In genomic region chr10:26696786-26697162, GRCh38 we compare ENCODE assay signal across 8 cellular contexts. TPM values are rescaled to one million over a fixed set of nuclear protein-coding genes. Genes with fewer than 3 reads are reported as not detected.
A peak's percentile ranks its signal among the peaks of the same experiment; 100 is the strongest.
DNase-seq lines count a peak whose midpoint lies in the region; TF ChIP-seq lines count a peak whose summit lies in the region.

No MANE protein-coding gene starts in this region.

- peaks cover 0 to 14% of the 10 kb centered on the region in 2 donors for H3K36me3 Mint-ChIP-seq in CD14-positive monocyte

- in situ Hi-C loops in GM13976 (cut with MboI; ENCODE audit: low sequenced_read_pairs, unreplicated experiment) = loop anchor here (25.0 kb wide), 1 partner anchor 359 kb away; no protein-coding TSS in a partner anchor

- no peaks in the 10 kb centered on the region for H3K27me3 Mint-ChIP-seq in CD14-positive monocyte (ENCODE audit: low read depth in 3 of 3)

- H3K4me3 ChIP-seq in HFF-Myc (replicated peaks; ENCODE audit: low read depth, low read length) (peak overlapping the region; percentile 95), WI38 (ENCODE audit: low read depth, low read length) (peak overlapping the region; percentile 88), iPS-11a (ENCODE audit: low read depth, low read length) (peak overlapping the region; percentile 85), stomach smooth muscle (ENCODE audit: low read length in 2 of 2) (peak overlapping the region; percentile 96 to 98)

- intact Hi-C loops in CD14-positive monocyte (cut with micrococcal nuclease) = loop anchor here (10.0 kb wide), 2 partner anchors 92 to 168 kb away; partner anchors contain the start of gene ABI1 (in 2 of the 2)

- peak overlapping the region; percentile 70 to 84 for H3K9ac ChIP-seq in stomach smooth muscle (ENCODE audit: low read length in 2 of 2)

- no peak for TF ChIP-seq CTCF in CD14-positive monocyte (IDR thresholded peaks at IDR 0.05)
- no peak for TF ChIP-seq CTCF in HFF-Myc (IDR thresholded peaks at IDR 0.05; ENCODE audit: low read depth, low read length, missing control alignments)
- no peak for TF ChIP-seq CTCF in WI38 (IDR thresholded peaks at IDR 0.05; ENCODE audit: low read depth, low read length)
- TF ChIP-seq CTCF in GM13976 (IDR thresholded peaks at IDR 0.05; ENCODE audit: borderline replicate concordance, control extremely low read depth, extremely low read depth, insufficient read depth, missing control alignments) = no peak

- peaks cover 0 to 2% (median 0%) of the 10 kb centered on the region in 7 donors for H3K9me3 Mint-ChIP-seq in CD14-positive monocyte

- DNase-seq in CD14-positive monocyte (ENCODE audit: low spot score) (no peak), HFF-Myc (ENCODE audit: extremely low read depth, low read depth) (no peak), pons (ENCODE audit: low spot score) (no peak), GM13976 (ENCODE audit: low spot score) (no peak)
- no peak for DNase-seq in central memory CD4-positive, alpha-beta T cell

- H3K27ac ChIP-seq in stomach smooth muscle (ENCODE audit: low read length) = peak overlapping the region; percentile 64

- peaks cover 65% of the 10 kb centered on the region for H3K4me1 Mint-ChIP-seq in CD14-positive monocyte

- H3K4me1 ChIP-seq in stomach smooth muscle (ENCODE audit: control insufficient read depth, insufficient read depth, low read length) = peaks cover 10% of the 10 kb centered on the region

- H3K9me3 ChIP-seq in stomach smooth muscle (ENCODE audit: control insufficient read depth in 2 of 2, low read length in 2 of 2) = no peaks in the 10 kb centered on the region

- H3K27ac Mint-ChIP-seq in CD14-positive monocyte = peak overlapping the region; percentile 89 to 96 (median 94)

- H3K27me3 ChIP-seq in stomach smooth muscle (ENCODE audit: control insufficient read depth in 1 of 2, insufficient read depth in 2 of 2, low read length in 2 of 2) = no peaks in the 10 kb centered on the region

- peak overlapping the region; percentile 94 for H3K4me3 Mint-ChIP-seq in CD14-positive monocyte

- no peaks in the 10 kb centered on the region for H3K36me3 ChIP-seq in stomach smooth muscle (ENCODE audit: control insufficient read depth in 2 of 2, insufficient read depth in 2 of 2, low read length in 2 of 2)

RNA-seq across cellular contexts. Expression of gene PDSS1, which starts 0.7 kb away (rescaled TPM):
- polyA plus RNA-seq in CD14-positive monocyte = 10 to 100 TPM; 12.6 to 13.1 TPM
